Comparison of ENCODE assay signal across 1 cellular context in genomic region chr11:118909619-118910308, GRCh38.
TF ChIP-seq lines count a peak whose summit lies in the region.

No MANE protein-coding gene starts in this region.

TF ChIP-seq in K562, 482 proteins besides CTCF, POLR2A, EP300 and RAD21:
- no peak for TF ChIP-seq ZNF584 (CRISPR knock-in tag; IDR thresholded peaks at IDR 0.05; ENCODE audit: low read depth)
- TF ChIP-seq PBX2 (CRISPR knock-in tag; IDR thresholded peaks at IDR 0.05; ENCODE audit: low read depth): no peak
- no peak for TF ChIP-seq PBX2 (tag; conservative IDR thresholded peaks at IDR 0.05; ENCODE audit: low read depth)
- no peak for TF ChIP-seq ZNF644 (tag; IDR thresholded peaks at IDR 0.05; ENCODE audit: low read depth)
- no peak for TF ChIP-seq KAT8 (IDR thresholded peaks at IDR 0.05; ENCODE audit: low read depth)
- TF ChIP-seq GATAD2A (IDR thresholded peaks at IDR 0.05): no peak
- peak in 1 of 2 experiments; percentile 57; a peak in 1 of 4 replicates for TF ChIP-seq TRIM24 (IDR thresholded peaks at IDR 0.05)
- no peak for TF ChIP-seq IFI16 (CRISPR knock-in tag; IDR thresholded peaks at IDR 0.05)
- 0 out of 2 replicates have a peak, but pooled peaks have one; percentile 42 for TF ChIP-seq CBX1 (IDR thresholded peaks at IDR 0.05; ENCODE audit: low read depth)
- TF ChIP-seq CBX3 (IDR thresholded peaks at IDR 0.05; ENCODE audit: borderline replicate concordance in 1 of 2, low read length in 2 of 2): peak in 1 of 2 experiments; percentile 79; a peak in 2 of 3 replicates
- TF ChIP-seq TRIM28 (IDR thresholded peaks at IDR 0.05): peak; percentile 84
- no peak for TF ChIP-seq ATF6 (CRISPR knock-in tag; IDR thresholded peaks at IDR 0.05)
- TF ChIP-seq ELF4 (CRISPR knock-in tag; IDR thresholded peaks at IDR 0.05): no peak
- TF ChIP-seq ZKSCAN1 (IDR thresholded peaks at IDR 0.05; ENCODE audit: low read depth, low read length): peak; percentile 77
- TF ChIP-seq ZNF316 (IDR thresholded peaks at IDR 0.05): peak; percentile 93
- TF ChIP-seq EGR1 (conservative IDR thresholded peaks at IDR 0.05): peak; percentile 48; the same call in 1 of the 2 replicates
- TF ChIP-seq ZFP1 (CRISPR knock-in tag; IDR thresholded peaks at IDR 0.05): no peak
- TF ChIP-seq RAD51 (IDR thresholded peaks at IDR 0.05; ENCODE audit: borderline replicate concordance, low read depth): no peak
- TF ChIP-seq ZBTB33 (CRISPR knock-in tag; IDR thresholded peaks at IDR 0.05): peak; percentile 61; the same call in 1 of the 2 replicates
- TF ChIP-seq ZBTB7A (IDR thresholded peaks at IDR 0.05; ENCODE audit: borderline replicate concordance, control insufficient read depth, low read depth, low read length): no peak; the same call in 1 of the 2 replicates
